19 cellular contexts compared by ENCODE assay signal in the genomic region with DNA sequence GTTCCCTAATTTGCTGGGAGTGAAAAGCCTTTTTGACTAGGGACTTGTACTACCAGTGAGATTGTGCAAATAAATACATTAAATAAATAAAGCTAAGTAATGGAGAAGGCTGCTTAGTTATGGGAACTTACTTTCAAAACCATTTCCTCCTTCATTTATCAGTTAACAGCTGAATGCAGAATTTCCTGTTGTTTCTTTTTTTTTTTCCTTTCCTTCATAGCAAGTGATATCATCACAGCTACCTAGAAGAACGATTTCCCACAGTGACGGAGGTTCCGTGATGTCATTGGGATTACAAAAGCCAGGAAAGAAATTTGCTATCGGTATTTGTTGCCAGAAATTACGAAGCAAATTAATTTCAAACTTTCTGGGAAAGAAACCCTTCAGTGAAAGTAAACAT. TPM values are rescaled to one million over a fixed set of nuclear protein-coding genes. Genes with fewer than 3 reads are reported as not detected.
DNase-seq lines count a peak whose midpoint lies in the region; ATAC-seq lines count a peak whose summit lies in the region.
"Had no signal": no experiment of that assay in that cellular context is flagged by ENCODE, and none has a peak within 500 bp of the region (broad histone marks: within the 10 kb centered on the region; RNA-seq: fewer than 3 reads in every experiment).

No MANE protein-coding gene starts in this region.

- peaks cover 0 to 3% (median 0%) of the 10 kb centered on the region in 7 donors for H3K9me3 Mint-ChIP-seq in CD4-positive, CD25-positive, alpha-beta regulatory T cell
- no peaks in the 10 kb centered on the region for H3K9me3 Mint-ChIP-seq in activated T-helper 17 cell treated with anti-CD3 and anti-CD28 coated beads, Interleukin-2, amount 50 U/mL, for 72 hours

- peaks cover 4% of the 10 kb centered on the region for H3K27me3 Mint-ChIP-seq in CD4-positive, CD25-positive, alpha-beta regulatory T cell
- no peaks in the 10 kb centered on the region for H3K27me3 Mint-ChIP-seq in activated T-helper 17 cell treated with anti-CD3 and anti-CD28 coated beads, Interleukin-2, amount 50 U/mL, for 72 hours

- H3K9me3 ChIP-seq in CD4-positive, CD25-positive, alpha-beta regulatory T cell (ENCODE audit: control insufficient read depth in 2 of 2, low read length in 2 of 2), result no peaks in the 10 kb centered on the region
- H3K9me3 ChIP-seq: BE2C, lower lobe of right lung, pancreas, Peyer's patch had no signal

- H3K27ac ChIP-seq in CD4-positive, CD25-positive, alpha-beta regulatory T cell (ENCODE audit: insufficient read depth, low read length, poor library complexity, severe bottlenecking), result no peak overlapping the region
- no peak overlapping the region for H3K27ac ChIP-seq in caudate nucleus (ENCODE audit: low read depth, low read length)
- H3K27ac ChIP-seq: lower lobe of right lung, Peyer's patch, skin epidermis had no signal

- DNase-seq in CD4-positive, CD25-positive, alpha-beta regulatory T cell, result peak in 1 of 3 donors; percentile 43
- peak; percentile 52 for DNase-seq in GF-D8 (lab: John Stamatoyannopoulos, UW)
- peak; percentile 36 for DNase-seq in iris pigment epithelial cell (ENCODE audit: low read depth)
- no peak for DNase-seq in sciatic nerve (ENCODE audit: low spot score)
- no peak for DNase-seq in caudate nucleus (lab: John Stamatoyannopoulos, UW)
- DNase-seq: activated effector memory CD4-positive, alpha-beta T cell treated with anti-CD3 and anti-CD28 coated beads, Interleukin-2, amount 50 U/mL, for 16 hours; BE2C; cortex of kidney; lower lobe of right lung; NCI-H1105 treated with DMSO at 0.1 percent for 48 hours; NCI-H2107; NCI-H69; pancreas; Peyer's patch; stimulated activated CD8-positive, alpha-beta memory T cell treated with anti-CD3 and anti-CD28 coated beads, Interleukin-4, amount 100 ng/mL, for 48 hours had no signal

- H3K4me3 Mint-ChIP-seq in CD4-positive, CD25-positive, alpha-beta regulatory T cell, result peak overlapping the region in 2 of 4 donors; percentile 38 to 44
- H3K4me3 Mint-ChIP-seq in activated T-helper 17 cell treated with anti-CD3 and anti-CD28 coated beads, Interleukin-2, amount 50 U/mL, for 72 hours, result peak overlapping the region; percentile 19

- H3K4me1 Mint-ChIP-seq in CD4-positive, CD25-positive, alpha-beta regulatory T cell, result peaks cover 0 to 23% (median 13%) of the 10 kb centered on the region in 4 donors
- H3K4me1 Mint-ChIP-seq in activated T-helper 17 cell treated with anti-CD3 and anti-CD28 coated beads, Interleukin-2, amount 50 U/mL, for 72 hours, result peaks cover 16% of the 10 kb centered on the region

- intact Hi-C loops in sciatic nerve (cut with DNase I), result no loop called here

- H3K4me1 ChIP-seq in CD4-positive, CD25-positive, alpha-beta regulatory T cell (ENCODE audit: control insufficient read depth, insufficient read depth, low read length, poor library complexity, severe bottlenecking), result peaks cover 9% of the 10 kb centered on the region
- H3K4me1 ChIP-seq: BE2C, pancreas, Peyer's patch had no signal

- ATAC-seq in CD4-positive, CD25-positive, alpha-beta regulatory T cell (ENCODE audit: low read depth in 2 of 2), result peak; percentile 48 to 53
- ATAC-seq in activated T-helper 17 cell treated with anti-CD3 and anti-CD28 coated beads, Interleukin-2, amount 50 U/mL, for 72 hours (replicated peaks), result no peak
- ATAC-seq in HG03442 (IDR thresholded peaks at IDR 0.05; ENCODE audit: unreplicated experiment) (no peak), sciatic nerve (no peak)
- ATAC-seq: SK-N-SH treated with all-trans-retinoic acid at 6 μM for 48 hours had no signal

- no peaks in the 10 kb centered on the region for H3K36me3 Mint-ChIP-seq in CD4-positive, CD25-positive, alpha-beta regulatory T cell
- no peaks in the 10 kb centered on the region for H3K36me3 Mint-ChIP-seq in activated T-helper 17 cell treated with anti-CD3 and anti-CD28 coated beads, Interleukin-2, amount 50 U/mL, for 72 hours (ENCODE audit: low read depth)

- H3K36me3 ChIP-seq in CD4-positive, CD25-positive, alpha-beta regulatory T cell (ENCODE audit: control insufficient read depth, insufficient read depth, low read length), result no peaks in the 10 kb centered on the region
- H3K36me3 ChIP-seq: BE2C, lower lobe of right lung, pancreas, Peyer's patch had no signal

- peaks cover 3% of the 10 kb centered on the region for H3K27me3 ChIP-seq in CD4-positive, CD25-positive, alpha-beta regulatory T cell (ENCODE audit: control insufficient read depth, insufficient read depth, low read length)
- H3K27me3 ChIP-seq: BE2C, pancreas, Peyer's patch had no signal

- H3K27ac Mint-ChIP-seq in CD4-positive, CD25-positive, alpha-beta regulatory T cell, result peak overlapping the region in 2 of 3 donors; percentile 32 to 79
- H3K27ac Mint-ChIP-seq in activated T-helper 17 cell treated with anti-CD3 and anti-CD28 coated beads, Interleukin-2, amount 50 U/mL, for 72 hours, result peak overlapping the region; percentile 67

- H3K4me3 ChIP-seq in CD4-positive, CD25-positive, alpha-beta regulatory T cell (ENCODE audit: low read depth, low read length), result no peak overlapping the region
- H3K4me3 ChIP-seq: lower lobe of right lung, pancreas, Peyer's patch, skin epidermis had no signal

RNA-seq across cellular contexts. Expression of gene SOCS2, which starts 42.1 kb away (rescaled TPM):
- total RNA-seq in CD4-positive, CD25-positive, alpha-beta regulatory T cell, result 10.4 TPM
- 10 to 100 TPM; 18.6 to 26.7 (median 24.6) TPM for polyA plus RNA-seq in CD4-positive, CD25-positive, alpha-beta regulatory T cell
- 10 to 100 TPM; 29.4 to 36.6 TPM for total RNA-seq in activated T-helper 17 cell treated with anti-CD3 and anti-CD28 coated beads, Interleukin-2, amount 50 U/mL, for 72 hours
- 18.5 TPM for total RNA-seq in sciatic nerve

Comparison
In these comparisons a context has a peak if more than half of its experiments do, and no peak if none do; other contexts are left out.
1. ATAC-seq: peak in CD4-positive, CD25-positive, alpha-beta regulatory T cell (2 of 2); none in activated T-helper 17 cell treated with anti-CD3 and anti-CD28 coated beads, Interleukin-2, amount 50 U/mL, for 72 hours (single experiment), HG03442 (single experiment) and sciatic nerve (single experiment).
2. DNase-seq: peak in GF-D8 (single experiment) and iris pigment epithelial cell (single experiment); none in sciatic nerve (single experiment) and caudate nucleus (0 of 61).